8 cellular contexts compared by ENCODE assay signal in the genomic region with DNA sequence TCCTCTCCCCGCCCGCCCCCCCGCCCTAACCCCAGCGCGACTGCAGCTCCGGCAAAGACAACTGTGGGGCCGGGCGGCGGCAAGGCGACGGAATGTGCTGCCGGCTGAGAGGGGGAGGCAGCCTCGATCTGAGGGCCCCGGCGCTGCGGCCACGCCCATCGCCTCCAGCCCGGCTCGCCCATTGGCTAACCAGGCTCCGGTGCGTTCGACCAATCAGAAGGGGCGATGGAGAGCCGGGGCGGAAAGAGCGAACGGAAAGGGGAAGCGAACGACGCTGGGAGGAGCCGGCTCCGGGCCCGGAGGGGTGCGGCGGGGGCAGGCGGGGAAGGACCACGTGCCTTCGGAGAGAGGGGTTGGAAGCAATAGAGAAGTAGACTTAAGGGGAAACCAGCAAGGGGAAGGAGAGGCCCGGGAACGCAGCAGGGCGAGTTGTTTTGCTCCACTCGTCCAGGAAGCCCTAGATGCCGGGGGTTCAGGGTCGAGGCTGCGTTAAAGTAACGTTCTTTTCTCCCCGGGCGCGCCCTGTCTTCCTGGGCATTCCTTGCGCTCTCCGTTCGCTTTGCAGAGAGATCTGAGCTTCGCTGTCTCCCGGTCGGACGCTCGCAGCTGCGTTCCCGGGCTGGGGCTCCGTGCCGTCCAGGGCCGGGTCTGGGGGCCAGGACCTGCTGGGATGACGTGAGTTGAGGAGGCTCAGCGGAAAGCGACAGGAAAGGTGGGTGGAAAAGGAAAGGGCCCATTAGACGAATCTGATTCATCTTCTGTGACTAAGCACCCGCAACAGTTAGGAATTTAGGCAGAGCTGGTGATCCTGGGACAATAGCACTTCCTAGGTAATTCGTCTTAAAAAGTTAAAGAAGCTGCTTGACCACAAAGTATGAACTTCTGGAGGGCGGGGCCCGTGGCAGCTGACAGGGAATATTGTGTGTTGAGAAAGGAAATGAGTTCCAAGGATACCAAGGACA. TPM values are rescaled to one million over a fixed set of nuclear protein-coding genes. Genes with fewer than 3 reads are reported as not detected.
DNase-seq lines count a peak whose midpoint lies in the region; ATAC-seq, FAIRE-seq and TF ChIP-seq lines count a peak whose summit lies in the region.

A gene with protein sequence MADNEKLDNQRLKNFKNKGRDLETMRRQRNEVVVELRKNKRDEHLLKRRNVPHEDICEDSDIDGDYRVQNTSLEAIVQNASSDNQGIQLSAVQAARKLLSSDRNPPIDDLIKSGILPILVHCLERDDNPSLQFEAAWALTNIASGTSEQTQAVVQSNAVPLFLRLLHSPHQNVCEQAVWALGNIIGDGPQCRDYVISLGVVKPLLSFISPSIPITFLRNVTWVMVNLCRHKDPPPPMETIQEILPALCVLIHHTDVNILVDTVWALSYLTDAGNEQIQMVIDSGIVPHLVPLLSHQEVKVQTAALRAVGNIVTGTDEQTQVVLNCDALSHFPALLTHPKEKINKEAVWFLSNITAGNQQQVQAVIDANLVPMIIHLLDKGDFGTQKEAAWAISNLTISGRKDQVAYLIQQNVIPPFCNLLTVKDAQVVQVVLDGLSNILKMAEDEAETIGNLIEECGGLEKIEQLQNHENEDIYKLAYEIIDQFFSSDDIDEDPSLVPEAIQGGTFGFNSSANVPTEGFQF (minus strand): TSS at position 130 of the 962 bp plus-strand sequence. CDS start 289 bp downstream, outside the sequence.

- H3K27ac ChIP-seq in layer of hippocampus (ENCODE audit: low read depth, low read length): peak within 1 kb of the TSS; percentile 91

- DNase-seq in BE2C (peak; percentile 98), GM19240 (ENCODE audit: insufficient read length, low spot score) (peak; percentile 93), NCI-H526 (lab: John Stamatoyannopoulos, UW) (peak; percentile 93 to 98)
- DNase-seq in activated CD4-positive, alpha-beta T cell treated with anti-CD3 and anti-CD28 coated beads for 48 hours: peak; percentile 98
- DNase-seq in stimulated activated CD4-positive, alpha-beta T cell treated with anti-CD3 and anti-CD28 coated beads, Interleukin-1b, Interleukin-23, amount 100 ng/mL, for 4 hours (ENCODE audit: low read depth in 2 of 2): peak; percentile 94 to 97

- H3K27me3 ChIP-seq in BE2C (no peaks in the 10 kb centered on the region), layer of hippocampus (ENCODE audit: control insufficient read depth, insufficient read depth, low read length) (no peaks in the 10 kb centered on the region)

- no peaks in the 10 kb centered on the region; the same call in 1 of the 2 replicates for H3K36me3 ChIP-seq in BE2C

- ATAC-seq in HG03460 (IDR thresholded peaks at IDR 0.05; ENCODE audit: unreplicated experiment): peak; percentile 91

- H3K4me3 ChIP-seq in BE2C (ENCODE audit: low read depth, low read length): peak within 1 kb of the TSS; percentile 85

- no peak for TF ChIP-seq CTCF in BE2C (IDR thresholded peaks at IDR 0.05; ENCODE audit: low read depth, low read length)

- H3K4me1 ChIP-seq in BE2C: peaks cover 3% of the 10 kb centered on the region; the same call in 1 of the 2 replicates

- H3K9me3 ChIP-seq in BE2C: no peaks in the 10 kb centered on the region

- peak; percentile 53 for FAIRE-seq in colon (lab: Jason Lieb, UNC)

RNA-seq across cellular contexts. Expression of the gene that starts here (rescaled TPM):
- 21.4 TPM for polyA plus RNA-seq in BE2C (2012; ENCODE audit: insufficient read depth, insufficient read length, low read depth)

Comparison
In these comparisons a context has a peak if more than half of its experiments do, and no peak if none do; other contexts are left out.
1. Peak in every context shown above with its lines: DNase-seq, ATAC-seq, H3K4me3 ChIP-seq and H3K27ac ChIP-seq.